26 cellular contexts compared by ENCODE assay signal in the genomic region with DNA sequence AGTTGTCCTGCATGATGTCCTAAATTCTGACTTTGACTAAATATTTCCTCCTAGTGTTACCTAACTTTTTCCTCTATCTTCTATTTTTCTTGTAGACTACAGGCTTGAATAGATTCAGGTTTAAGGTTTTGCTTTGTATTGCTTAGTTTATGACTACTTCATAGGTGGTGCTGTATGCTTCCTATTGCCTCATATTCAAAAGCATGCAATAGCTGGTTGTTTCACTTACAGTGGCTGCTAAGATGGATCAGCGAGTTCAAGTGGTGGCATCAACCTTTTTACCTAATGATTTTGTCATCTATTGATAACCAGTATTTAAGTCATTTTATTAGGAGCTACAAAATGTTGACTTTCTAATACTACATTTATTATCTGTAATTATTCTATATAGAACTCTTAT.
"Had no signal": no experiment of that assay in that cellular context is flagged by ENCODE, and none has a peak within 500 bp of the region (broad histone marks: within the 10 kb centered on the region; RNA-seq: fewer than 3 reads in every experiment).

No MANE protein-coding gene starts in this region.

- H3K9me3 ChIP-seq: body of pancreas, pancreas, psoas muscle, suprapubic skin, tibial artery had no signal

- H3K27ac ChIP-seq: body of pancreas, cardiac muscle cell, foreskin keratinocyte, pancreas, psoas muscle, right atrium auricular region, spleen, suprapubic skin, tibial artery had no signal

- H3K4me1 ChIP-seq: foreskin keratinocyte, pancreas, psoas muscle, right atrium auricular region, spleen, suprapubic skin, tibial artery had no signal

- H3K4me1 Mint-ChIP-seq: neural crest cell had no signal

- FAIRE-seq: pancreas had no signal

- H3K36me3 ChIP-seq: cardiac muscle cell, pancreas, right atrium auricular region, spleen, suprapubic skin, tibial artery had no signal

- ATAC-seq: activated T-cell treated with anti-CD3 and anti-CD28 coated beads, Interleukin-2, amount 50 U/mL, for 72 hours; body of pancreas; effector memory CD8-positive, alpha-beta T cell; foreskin keratinocyte; left cardiac atrium; naive thymus-derived CD4-positive, alpha-beta T cell; pancreas; psoas muscle had no signal

- DNase-seq: activated CD4-positive, alpha-beta T cell treated with anti-CD3 and anti-CD28 coated beads for 4 hours; activated CD4-positive, alpha-beta T cell treated with anti-CD3 and anti-CD28 coated beads, Interleukin-2, amount 50 U/mL, for 4 hours; activated naive CD4-positive, alpha-beta T cell; activated T-cell treated with anti-CD3 and anti-CD28 coated beads for 4 hours; activated T-cell treated with anti-CD3 and anti-CD28 coated beads, Interleukin-2, amount 50 U/mL, for 72 hours; aorta; body of pancreas; cortex of kidney; effector memory CD8-positive, alpha-beta T cell; foreskin keratinocyte; islet precursor cell; left cardiac atrium; mammary epithelial cell; naive thymus-derived CD4-positive, alpha-beta T cell; nucleus accumbens; pancreas; psoas muscle; spleen; stimulated activated naive CD4-positive, alpha-beta T cell; tibial artery had no signal

- H3K9me3 Mint-ChIP-seq: activated T-cell treated with anti-CD3 and anti-CD28 coated beads, Interleukin-2, amount 50 U/mL, for 72 hours; effector memory CD8-positive, alpha-beta T cell had no signal

- H3K27me3 ChIP-seq: body of pancreas, cardiac muscle cell, foreskin keratinocyte, pancreas, right atrium auricular region, spleen, suprapubic skin, tibial artery had no signal

- H3K4me3 Mint-ChIP-seq: activated naive CD8-positive, alpha-beta T cell; activated T-cell treated with anti-CD3 and anti-CD28 coated beads, Interleukin-2, amount 50 U/mL, for 72 hours; effector memory CD8-positive, alpha-beta T cell; mesothelial cell of epicardium; naive thymus-derived CD4-positive, alpha-beta T cell; neural crest cell had no signal

- H3K27me3 Mint-ChIP-seq: effector memory CD8-positive, alpha-beta T cell had no signal

- H3K27ac Mint-ChIP-seq: activated naive CD8-positive, alpha-beta T cell; activated T-cell treated with anti-CD3 and anti-CD28 coated beads, Interleukin-2, amount 50 U/mL, for 72 hours; effector memory CD8-positive, alpha-beta T cell; mesothelial cell of epicardium had no signal

- H3K4me3 ChIP-seq: body of pancreas, cardiac muscle cell, pancreas, psoas muscle, right atrium auricular region, spleen, suprapubic skin, tibial artery had no signal
